8 cellular contexts compared by ENCODE assay signal in genomic region chr17:50210249-50211225, GRCh38. TPM values are rescaled to one million over a fixed set of nuclear protein-coding genes. Genes with fewer than 3 reads are reported as not detected.
A peak's percentile ranks its signal among the peaks of the same experiment; 100 is the strongest.
DNase-seq lines count a peak whose midpoint lies in the region; ATAC-seq and TF ChIP-seq lines count a peak whose summit lies in the region.

No MANE protein-coding gene starts in this region.

- peaks cover 99% of the 10 kb centered on the region for H3K4me1 Mint-ChIP-seq in HFFc6 (ENCODE audit: low read depth)

- no peaks in the 10 kb centered on the region for H3K36me3 Mint-ChIP-seq in HFFc6 (ENCODE audit: low read depth)

- no peak for ATAC-seq in GM21423 (IDR thresholded peaks at IDR 0.05; ENCODE audit: unreplicated experiment)

- no peaks in the 10 kb centered on the region for H3K36me3 ChIP-seq in brain microvascular endothelial cell (replicated peaks)
- H3K36me3 ChIP-seq in suprapubic skin, result no peaks in the 10 kb centered on the region

- H3K4me3 ChIP-seq in brain microvascular endothelial cell (ENCODE audit: low read depth, low read length) (peak overlapping the region; percentile 5), suprapubic skin (peak overlapping the region; percentile 3)

- DNase-seq in HFFc6 (peak; percentile 92), brain microvascular endothelial cell (peak; percentile 99), kidney tubule cell (ENCODE audit: low spot score) (peak; percentile 90), suprapubic skin (ENCODE audit: low spot score in 2 of 2) (peak; percentile 86 to 89), OCI-M2 (lab: John Stamatoyannopoulos, UW; ENCODE audit: unreplicated experiment) (no peak), GM20000 (ENCODE audit: low spot score) (no peak), NCI-H345 treated with DMSO at 0.1 percent for 48 hours (lab: John Stamatoyannopoulos, UW; ENCODE audit: unreplicated experiment) (no peak)

- no peaks in the 10 kb centered on the region for H3K27me3 ChIP-seq in brain microvascular endothelial cell (replicated peaks)
- peaks cover 17% of the 10 kb centered on the region for H3K27me3 ChIP-seq in suprapubic skin

- peak overlapping the region; percentile 87 for H3K4me3 Mint-ChIP-seq in HFFc6

- H3K9me3 ChIP-seq in suprapubic skin, result no peaks in the 10 kb centered on the region

- TF ChIP-seq EP300 in suprapubic skin (IDR thresholded peaks at IDR 0.05), result no peak

- H3K27ac ChIP-seq in brain microvascular endothelial cell (peak overlapping the region; percentile 97), suprapubic skin (peak overlapping the region; percentile 94)

- H3K27me3 Mint-ChIP-seq in HFFc6 (ENCODE audit: insufficient read depth), result peaks cover 4% of the 10 kb centered on the region

- WGBS in suprapubic skin, result 33% methylated on average over 23 of the region's 26 CpGs

- in situ Hi-C loops in brain microvascular endothelial cell (cut with HindIII; ENCODE audit: low pct_ligation_motif_present, low sequenced_read_pairs), result no loop called here

- H3K4me1 ChIP-seq in suprapubic skin, result peaks cover 65% of the 10 kb centered on the region

- TF ChIP-seq CTCF in HFFc6 (IDR thresholded peaks at IDR 0.05), result no peak
- TF ChIP-seq CTCF in brain microvascular endothelial cell (IDR thresholded peaks at IDR 0.05; ENCODE audit: low read depth, low read length, missing control alignments), result no peak
- TF ChIP-seq CTCF in suprapubic skin (IDR thresholded peaks at IDR 0.05), result no peak
- TF ChIP-seq CTCF in GM20000 (IDR thresholded peaks at IDR 0.05; ENCODE audit: extremely low read depth, missing control alignments), result no peak

- H3K9me3 Mint-ChIP-seq in HFFc6, result no peaks in the 10 kb centered on the region

- peak overlapping the region; percentile 100 for H3K27ac Mint-ChIP-seq in HFFc6

- no peak for TF ChIP-seq POLR2A in suprapubic skin (IDR thresholded peaks at IDR 0.05)

RNA-seq across cellular contexts. Expression of gene COL1A1, which starts 9.1 kb away (rescaled TPM):
- total RNA-seq in HFFc6 (2021; fragmentation: NEBNext Ultra II Directional; extraction: Animal tissue kit (Norgen Biotek cat#: 25700)), result 1,000 to 10,000 TPM; 4,948 to 7,804 (median 5,240) TPM
- 10 to 100 TPM; 19.2 to 56.8 (median 33.1) TPM for total RNA-seq in suprapubic skin

RNA-seq across cellular contexts. Expression of gene SGCA, which starts 44.7 kb away (rescaled TPM):
- total RNA-seq in HFFc6 (2021; fragmentation: NEBNext Ultra II Directional; extraction: Animal tissue kit (Norgen Biotek cat#: 25700)), result under 1 TPM; 0.28 to 0.91 (median 0.76) TPM
- total RNA-seq in suprapubic skin, result 1 to 10 TPM; 2.1 to 5.8 (median 4.0) TPM

Comparison
In these comparisons a context has a peak if more than half of its experiments do, and no peak if none do; other contexts are left out.
1. DNase-seq: peak in HFFc6 (single experiment), brain microvascular endothelial cell (single experiment), kidney tubule cell (single experiment) and suprapubic skin (2 of 2); none in OCI-M2 (single experiment), GM20000 (single experiment) and NCI-H345 treated with DMSO at 0.1 percent for 48 hours (single experiment).
2. RNA of gene COL1A1, which starts 9.1 kb away (total RNA-seq): 4,948 to 7,804 TPM in HFFc6; 19.2 to 56.8 TPM in suprapubic skin; every median in the first group is over 10 times any median in the second.